ENCODE assay signal across 8 cellular contexts in genomic region chr4:140152015-140152703, GRCh38. TPM values are rescaled to one million over a fixed set of nuclear protein-coding genes. Genes with fewer than 3 reads are reported as not detected.
DNase-seq lines count a peak whose midpoint lies in the region; ATAC-seq and TF ChIP-seq lines count a peak whose summit lies in the region.

No MANE protein-coding gene starts in this region.

- peak; percentile 84 for DNase-seq in DND-41
- DNase-seq in NCI-H146 treated with DMSO at 0.1 percent for 48 hours (lab: John Stamatoyannopoulos, UW; ENCODE audit: unreplicated experiment), result peak; percentile 42
- DNase-seq in brain microvascular endothelial cell, result no peak
- DNase-seq in immature natural killer cell, result peak; percentile 71 to 78 (median 71)
- peak; percentile 45 to 46 for DNase-seq in stimulated activated CD4-positive, alpha-beta T cell treated with anti-CD3 and anti-CD28 coated beads, Interleukin-12 subunit alpha, Interleukin-12 subunit beta, amount 100 ng/mL, for 24 hours (ENCODE audit: low read depth in 2 of 2)
- no peak for DNase-seq in amniotic stem cell (lab: John Stamatoyannopoulos, UW)

- no peaks in the 10 kb centered on the region for H3K9me3 ChIP-seq in DND-41 (ENCODE audit: insufficient read depth, low read length, severe bottlenecking)

- ATAC-seq in DND-41 (ENCODE audit: insufficient read depth, low read depth) (peak; percentile 50), HG02642 (IDR thresholded peaks at IDR 0.05; ENCODE audit: poor library complexity, unreplicated experiment) (no peak)

- H3K36me3 ChIP-seq in DND-41 (ENCODE audit: insufficient read depth, low read length) (no peaks in the 10 kb centered on the region), brain microvascular endothelial cell (replicated peaks) (no peaks in the 10 kb centered on the region)

- peaks cover 7% of the 10 kb centered on the region for H3K27me3 ChIP-seq in DND-41 (ENCODE audit: insufficient read depth, low read length, poor library complexity)
- no peaks in the 10 kb centered on the region for H3K27me3 ChIP-seq in brain microvascular endothelial cell (replicated peaks)

- peak; percentile 36 for TF ChIP-seq CTCF in DND-41 (IDR thresholded peaks at IDR 0.05; ENCODE audit: borderline replicate concordance, extremely low read depth, low read length, poor library complexity, severe bottlenecking)
- peak; percentile 20; the same call in 1 of the 2 replicates for TF ChIP-seq CTCF in VCaP (conservative IDR thresholded peaks at IDR 0.05)
- TF ChIP-seq CTCF in brain microvascular endothelial cell (IDR thresholded peaks at IDR 0.05; ENCODE audit: low read depth, low read length, missing control alignments), result peak; percentile 29

- H2AFZ ChIP-seq in DND-41 (ENCODE audit: low read depth, low read length), result peak overlapping the region; percentile 86

- H3K4me1 Mint-ChIP-seq in immature natural killer cell, result peaks cover 27 to 30% of the 10 kb centered on the region in 2 donors

- H3K27ac ChIP-seq in DND-41 (ENCODE audit: low read length) (peak overlapping the region; percentile 82), VCaP (peak overlapping the region; percentile 99), brain microvascular endothelial cell (peak overlapping the region; percentile 83)

- peaks cover 8 to 29% (median 26%) of the 10 kb centered on the region in 3 donors for H3K27me3 Mint-ChIP-seq in immature natural killer cell (ENCODE audit: low read depth in 3 of 3)

- peak overlapping the region; percentile 90 to 97 (median 94) for H3K4me3 Mint-ChIP-seq in immature natural killer cell

- in situ Hi-C loops in brain microvascular endothelial cell (cut with HindIII; ENCODE audit: low pct_ligation_motif_present, low sequenced_read_pairs), result loop anchor here (10.0 kb wide), 1 partner anchor 93 kb away; no protein-coding TSS in a partner anchor

- peak overlapping the region; percentile 79 for H3K4me2 ChIP-seq in DND-41 (ENCODE audit: insufficient read depth, low read length)

- no peaks in the 10 kb centered on the region for H3K36me3 Mint-ChIP-seq in immature natural killer cell

- H3K9me3 Mint-ChIP-seq in immature natural killer cell, result no peaks in the 10 kb centered on the region

- peaks cover 5% of the 10 kb centered on the region for H3K79me2 ChIP-seq in DND-41 (ENCODE audit: insufficient read depth, low read length)

- H4K20me1 ChIP-seq in DND-41 (ENCODE audit: insufficient read depth, low read length), result no peaks in the 10 kb centered on the region

- H3K4me1 ChIP-seq in DND-41 (ENCODE audit: insufficient read depth, low read length), result peaks cover 51% of the 10 kb centered on the region

- peak overlapping the region; percentile 70 for H3K9ac ChIP-seq in DND-41 (ENCODE audit: low read depth, low read length)

- H3K27ac Mint-ChIP-seq in immature natural killer cell, result peak overlapping the region; percentile 17 to 78 (median 72)

- H3K4me3 ChIP-seq in DND-41 (ENCODE audit: low read depth in 1 of 2, low read length in 2 of 2), result peak overlapping the region; percentile 53 to 65
- peak overlapping the region; percentile 81 for H3K4me3 ChIP-seq in brain microvascular endothelial cell (ENCODE audit: low read depth, low read length)

RNA-seq across cellular contexts. Expression of gene MAML3, which starts 1.8 kb away (rescaled TPM):
- polyA plus RNA-seq in immature natural killer cell, result 1 to 10 TPM in 1 of 3 donors, under 1 TPM in 1, not detected in 1; 0.41 to 1.2 TPM

Comparison
In these comparisons a context has a peak if more than half of its experiments do, and no peak if none do; other contexts are left out.
1. DNase-seq: peak in DND-41 (single experiment), NCI-H146 treated with DMSO at 0.1 percent for 48 hours (single experiment), immature natural killer cell (3 of 3) and stimulated activated CD4-positive, alpha-beta T cell treated with anti-CD3 and anti-CD28 coated beads, Interleukin-12 subunit alpha, Interleukin-12 subunit beta, amount 100 ng/mL, for 24 hours (2 of 2); none in brain microvascular endothelial cell (single experiment) and amniotic stem cell (single experiment).
2. Peak in every context shown above with its lines, with median percentiles within 50 percentile points of each other: H3K27ac ChIP-seq and CTCF ChIP-seq.